Comparison of ENCODE assay signal across 2 cellular contexts in genomic region chr4:167912535-167912934, GRCh38.
DNase-seq lines count a peak whose midpoint lies in the region; ATAC-seq, FAIRE-seq and TF ChIP-seq lines count a peak whose summit lies in the region.
"Not testable (repeated sequence)": the region's sequence is repeated elsewhere in the genome, so short reads cannot be mapped to it uniquely, and the experiment has no call there.

No MANE protein-coding gene starts in this region.

- not testable (repeated sequence) for TF ChIP-seq RAD21 in IMR-90 (IDR thresholded peaks at IDR 0.05; ENCODE audit: low read length); H1 (IDR thresholded peaks at IDR 0.05 in 1 of 2, conservative IDR thresholded peaks at IDR 0.05 in 1 of 2; ENCODE audit: low read depth in 2 of 2, low read length in 2 of 2)

- H3K9me1 ChIP-seq in IMR-90 (ENCODE audit: insufficient read depth, low read length): not testable (repeated sequence)

- DNase-seq in IMR-90; H1 (ENCODE audit: low read depth in 1 of 2, low spot score in 2 of 2): not testable (repeated sequence)

- not testable (repeated sequence) for H4K20me1 ChIP-seq in IMR-90 (ENCODE audit: insufficient read depth, low read length); H1 (replicated peaks in 1 of 2; ENCODE audit: control insufficient read depth in 1 of 2, insufficient read depth in 2 of 2, low read length in 2 of 2)

- in situ Hi-C loops in IMR-90 (cut with MboI; ENCODE audit: low sequenced_read_pairs): not testable (repeated sequence)

- H4K91ac ChIP-seq in IMR-90 (ENCODE audit: insufficient read depth, low read depth, low read length); H1 (replicated peaks; ENCODE audit: insufficient read length, low read length): not testable (repeated sequence)

- not testable (repeated sequence) for H3K79me2 ChIP-seq in H1 (ENCODE audit: control insufficient read depth in 1 of 2, insufficient read depth in 2 of 2, low read length in 2 of 2)

- not testable (repeated sequence) for H2BK5ac ChIP-seq in IMR-90 (ENCODE audit: low read depth, low read length, poor library complexity, severe bottlenecking); H1 (ENCODE audit: low read depth, low read length)

- not testable (repeated sequence) for TF ChIP-seq POLR2A in IMR-90 (IDR thresholded peaks at IDR 0.05; ENCODE audit: low read depth, low read length); H1 (IDR thresholded peaks at IDR 0.05; ENCODE audit: control extremely low read depth in 1 of 2, low read depth in 2 of 2, low read length in 2 of 2)

- H3K9ac ChIP-seq in IMR-90 (ENCODE audit: low read depth, low read length); H1 (replicated peaks in 1 of 4; ENCODE audit: extremely low read depth in 1 of 4, low read depth in 3 of 4, low read length in 3 of 4): not testable (repeated sequence)

- H3K27ac ChIP-seq in IMR-90 (ENCODE audit: insufficient read depth, low read length); H1 (ENCODE audit: low read depth, low read length): not testable (repeated sequence)

- not testable (repeated sequence) for H3K14ac ChIP-seq in IMR-90 (replicated peaks; ENCODE audit: low read depth, low read length); H1 (ENCODE audit: insufficient read length)

- not testable (repeated sequence) for ATAC-seq in IMR-90 (ENCODE audit: low read depth)

- TF ChIP-seq CTCF in IMR-90 (conservative IDR thresholded peaks at IDR 0.05; ENCODE audit: low read depth, low read length); H1 (IDR thresholded peaks at IDR 0.05; ENCODE audit: control extremely low read depth in 1 of 3, insufficient read depth in 1 of 3, low read depth in 1 of 3, low read length in 3 of 3): not testable (repeated sequence)

- H3K4me3 ChIP-seq in IMR-90 (ENCODE audit: insufficient read depth, low read depth, low read length); H1 (ENCODE audit: extremely low read depth in 1 of 4, insufficient read depth in 2 of 4, low read depth in 3 of 4, low read length in 4 of 4): not testable (repeated sequence)

- not testable (repeated sequence) for H2BK120ac ChIP-seq in IMR-90 (ENCODE audit: low read depth, low read length); H1 (replicated peaks; ENCODE audit: low read depth, low read length)

- CTCF ChIA-PET in IMR-90 (lab: Yijun Ruan, JAX); H1 (lab: Charles Lee; ENCODE audit: partially characterized antibody): not testable (repeated sequence)

- not testable (repeated sequence) for TF ChIP-seq EP300 in H1 (IDR thresholded peaks at IDR 0.05; ENCODE audit: borderline replicate concordance in 1 of 2, low read depth in 2 of 2, low read length in 2 of 2)

- H3K27me3 ChIP-seq in IMR-90 (ENCODE audit: control insufficient read depth, insufficient read depth, low read length); H1 (replicated peaks in 1 of 4; ENCODE audit: control insufficient read depth in 3 of 4, extremely low read depth in 1 of 4, insufficient read depth in 3 of 4, low read length in 3 of 4): not testable (repeated sequence)

- H2AFZ ChIP-seq in IMR-90 (replicated peaks; ENCODE audit: low read length, poor library complexity); H1 (ENCODE audit: low read length): not testable (repeated sequence)

- H3K9me3 ChIP-seq in IMR-90 (ENCODE audit: control insufficient read depth, insufficient read depth, low read length); H1 (ENCODE audit: insufficient read depth in 2 of 2, low read depth in 1 of 2, low read length in 1 of 2): not testable (repeated sequence)

- H2AK5ac ChIP-seq in IMR-90 (ENCODE audit: low read depth, low read length); H1 (ENCODE audit: low read depth, low read length): not testable (repeated sequence)

- H2BK20ac ChIP-seq in IMR-90 (ENCODE audit: low read depth, low read length); H1 (ENCODE audit: low read length): not testable (repeated sequence)

- not testable (repeated sequence) for H2BK15ac ChIP-seq in IMR-90 (ENCODE audit: low read depth, low read length); H1 (ENCODE audit: low read length)

- not testable (repeated sequence) for H4K5ac ChIP-seq in IMR-90 (ENCODE audit: low read depth, low read length); H1 (ENCODE audit: insufficient read length, low read depth, low read length)

- not testable (repeated sequence) for H3K4me1 ChIP-seq in IMR-90 (ENCODE audit: control insufficient read depth, insufficient read depth, low read length); H1 (replicated peaks in 1 of 4; ENCODE audit: control insufficient read depth in 3 of 4, insufficient read depth in 4 of 4, low read length in 3 of 4)

- dilution Hi-C loops in IMR-90 (cut with HindIII; ENCODE audit: low sequenced_read_pairs, unreplicated experiment): not testable (repeated sequence)

- H3K4me2 ChIP-seq in IMR-90 (ENCODE audit: low read depth, low read length); H1 (ENCODE audit: insufficient read depth in 1 of 2, low read depth in 2 of 2, low read length in 2 of 2): not testable (repeated sequence)

- not testable (repeated sequence) for H2BK12ac ChIP-seq in H1 (ENCODE audit: low read depth, low read length)

- not testable (repeated sequence) for H2AK9ac ChIP-seq in IMR-90 (replicated peaks; ENCODE audit: low read depth, low read length, poor library complexity)

- WGBS in IMR-90 (ENCODE audit: extremely low coverage in 2 of 2, insufficient read length in 1 of 2), 2 experiments: no CpG with 5 or more reads among the region's 3 CpGs
- WGBS in H1 (ENCODE audit: extremely low coverage in 1 of 2, insufficient coverage in 1 of 2, insufficient read length in 1 of 2, insufficient replicate concordance in 2 of 2, low coverage in 1 of 2, low lambda C conversion rate in 2 of 2, missing lambda C conversion rate in 1 of 2), 2 experiments: 97% methylated on average over 3 of the region's 3 CpGs; no CpG with 5 or more reads in 1 of the 2 experiments

- not testable (repeated sequence) for H3K79me1 ChIP-seq in IMR-90 (ENCODE audit: low read depth in 1 of 2, low read length in 2 of 2); H1 (ENCODE audit: low read depth, low read length)

- H3K56ac ChIP-seq in IMR-90 (ENCODE audit: extremely low read depth, insufficient read depth, low read length); H1 (replicated peaks; ENCODE audit: insufficient read length, low read depth, low read length): not testable (repeated sequence)

- not testable (repeated sequence) for H3K4ac ChIP-seq in IMR-90 (ENCODE audit: low read depth, low read length); H1 (replicated peaks; ENCODE audit: insufficient read length, low read depth, low read length)

- FAIRE-seq in H1 (lab: Jason Lieb, UNC): not testable (repeated sequence)

- not testable (repeated sequence) for H3K23ac ChIP-seq in IMR-90 (ENCODE audit: low read depth, low read length); H1 (ENCODE audit: insufficient read length)

- not testable (repeated sequence) for H3K23me2 ChIP-seq in H1 (ENCODE audit: low read depth, low read length)

- intact Hi-C loops in IMR-90 (cut with micrococcal nuclease): not testable (repeated sequence)

- not testable (repeated sequence) for BruUV-seq in IMR-90 (replicated peaks; lab: Mats Ljungman, UMichigan)

- POLR2A ChIA-PET in IMR-90 (lab: Charles Lee; ENCODE audit: unreplicated experiment); H1 (lab: Charles Lee; ENCODE audit: partially characterized antibody): not testable (repeated sequence)

- not testable (repeated sequence) for H3K18ac ChIP-seq in IMR-90 (ENCODE audit: low read depth, low read length); H1 (ENCODE audit: extremely low read depth, low read length)

- not testable (repeated sequence) for H3K36me3 ChIP-seq in IMR-90 (ENCODE audit: control insufficient read depth, insufficient read depth, low read length); H1 (ENCODE audit: control insufficient read depth in 2 of 4, insufficient read depth in 4 of 4, low read length in 3 of 4)

- H4K8ac ChIP-seq in IMR-90 (ENCODE audit: low read depth in 2 of 2, low read length in 2 of 2); H1 (ENCODE audit: extremely low read depth, insufficient read depth, low read length): not testable (repeated sequence)

TF ChIP-seq in IMR-90, 13 proteins besides CTCF, POLR2A, EP300 and RAD21:
- TF ChIP-seq CEBPB (IDR thresholded peaks at IDR 0.05; ENCODE audit: low read depth, low read length): peak; percentile 59

TF ChIP-seq in H1, 55 proteins besides CTCF, POLR2A, EP300 and RAD21:
- peak; percentile 53; the same call in 1 of the 2 replicates for TF ChIP-seq CEBPB (IDR thresholded peaks at IDR 0.05; ENCODE audit: low read depth, low read length)
